14 cellular contexts compared by ENCODE assay signal in the genomic region with DNA sequence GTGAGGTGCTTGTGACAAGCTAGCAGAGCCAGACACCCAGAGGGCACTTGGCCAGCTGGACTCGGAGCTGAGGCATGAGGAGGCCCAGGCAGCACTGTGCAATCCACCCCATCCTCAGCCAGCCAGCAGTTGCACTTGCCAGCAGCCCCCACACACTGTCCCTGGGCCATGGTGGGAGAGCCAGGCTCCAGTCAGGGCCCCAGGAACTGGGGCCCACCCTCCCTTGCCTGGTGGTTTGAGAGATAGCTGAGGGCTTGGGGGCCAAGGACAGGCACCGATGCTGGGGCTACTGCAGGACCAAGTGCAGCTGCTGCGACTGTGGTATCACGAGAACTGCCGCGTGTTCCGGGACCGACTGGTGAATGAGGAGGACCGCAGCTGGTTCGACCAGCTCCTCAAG.
"Had no signal": no experiment of that assay in that cellular context is flagged by ENCODE, and none has a peak within 500 bp of the region (broad histone marks: within the 10 kb centered on the region; RNA-seq: fewer than 3 reads in every experiment).

No MANE protein-coding gene starts in this region.

- H3K9me3 Mint-ChIP-seq: activated T-helper 1 cell treated with anti-CD3 and anti-CD28 coated beads, Interleukin-12 subunit alpha, Interleukin-12 subunit beta, Interleukin-2, Interleukin-4 antibody, amounts not matched to agents 30 ng/mL and 10 ng/mL and 1 ng/mL, durations not matched to agents 14 hours and 24 hours and 36 hours; endodermal cell; mesothelial cell of epicardium; nephron had no signal

- H3K27me3 ChIP-seq: gastrocnemius medialis, stomach, upper lobe of left lung had no signal

- H3K27me3 Mint-ChIP-seq: activated naive CD8-positive, alpha-beta T cell; T-helper 17 cell had no signal

- H3K9me3 ChIP-seq: gastrocnemius medialis, stomach, thoracic aorta, upper lobe of left lung had no signal

- H3K27ac ChIP-seq: epithelial cell of prostate, gastrocnemius medialis, stomach, thoracic aorta, upper lobe of left lung had no signal

- H3K4me3 ChIP-seq: gastrocnemius medialis, lung, stomach, thoracic aorta, upper lobe of left lung had no signal

- H3K4me1 ChIP-seq: gastrocnemius medialis, stomach, upper lobe of left lung had no signal

- H3K4me3 Mint-ChIP-seq: activated naive CD8-positive, alpha-beta T cell; activated T-helper 1 cell treated with anti-CD3 and anti-CD28 coated beads, Interleukin-12 subunit alpha, Interleukin-12 subunit beta, Interleukin-2, Interleukin-4 antibody, amounts not matched to agents 30 ng/mL and 10 ng/mL and 1 ng/mL, durations not matched to agents 14 hours and 24 hours and 36 hours; endodermal cell; mesothelial cell of epicardium; nephron; T-helper 17 cell had no signal

- H3K36me3 Mint-ChIP-seq: mesothelial cell of epicardium had no signal

- H3K4me1 Mint-ChIP-seq: nephron had no signal

- ATAC-seq: gastrocnemius medialis, T-helper 17 cell had no signal

- H3K36me3 ChIP-seq: gastrocnemius medialis, thoracic aorta had no signal

- DNase-seq: activated CD4-positive, alpha-beta T cell treated with anti-CD3 and anti-CD28 coated beads, Interleukin-2, amount 50 U/mL, for 4 hours; endodermal cell; gastrocnemius medialis; stimulated activated CD4-positive, alpha-beta T cell treated with anti-CD3 and anti-CD28 coated beads, Interleukin-2, amount 100 ng/mL, for 24 hours; stomach; T-helper 17 cell; upper lobe of left lung had no signal

- H3K27ac Mint-ChIP-seq: activated naive CD8-positive, alpha-beta T cell; activated T-helper 1 cell treated with anti-CD3 and anti-CD28 coated beads, Interleukin-12 subunit alpha, Interleukin-12 subunit beta, Interleukin-2, Interleukin-4 antibody, amounts not matched to agents 30 ng/mL and 10 ng/mL and 1 ng/mL, durations not matched to agents 14 hours and 24 hours and 36 hours; endodermal cell; mesothelial cell of epicardium; nephron; T-helper 17 cell had no signal
